Comparison of ENCODE assay signal across 24 cellular contexts in genomic region chr3:129548566-129548965, GRCh38. TPM values are rescaled to one million over a fixed set of nuclear protein-coding genes. Genes with fewer than 3 reads are reported as not detected.
DNase-seq lines count a peak whose midpoint lies in the region; ATAC-seq and TF ChIP-seq lines count a peak whose summit lies in the region.
"Had no signal": no experiment of that assay in that cellular context is flagged by ENCODE, and none has a peak within 500 bp of the region (broad histone marks: within the 10 kb centered on the region; RNA-seq: fewer than 3 reads in every experiment).

No MANE protein-coding gene starts in this region.

- H3K4me1 Mint-ChIP-seq in endothelial cell (ENCODE audit: unreplicated experiment) (peaks cover 44% of the 10 kb centered on the region), neural progenitor cell (peaks cover 34% of the 10 kb centered on the region), GM23338 (peaks cover 12% of the 10 kb centered on the region)

- peaks cover 47% of the 10 kb centered on the region for H3K27me3 Mint-ChIP-seq in endothelial cell (ENCODE audit: unreplicated experiment)
- H3K27me3 Mint-ChIP-seq in neural progenitor cell (ENCODE audit: insufficient read depth, low read depth): peaks cover 16% of the 10 kb centered on the region
- H3K27me3 Mint-ChIP-seq in GM23338 (ENCODE audit: insufficient read depth, low read depth, poor library complexity): peaks cover 15% of the 10 kb centered on the region

- H3K4me1 ChIP-seq in BLaER1 (peaks cover 36% of the 10 kb centered on the region), neural progenitor cell (peaks cover 11% of the 10 kb centered on the region), GM23338 (ENCODE audit: insufficient read depth) (no peaks in the 10 kb centered on the region)

- H3F3A ChIP-seq in neural progenitor cell (ENCODE audit: low read depth) (no peaks in the 10 kb centered on the region), GM23338 (replicated peaks; ENCODE audit: low read depth) (no peaks in the 10 kb centered on the region)

- H3K4me3 Mint-ChIP-seq in endothelial cell (ENCODE audit: unreplicated experiment) (no peak overlapping the region), neural progenitor cell (no peak overlapping the region), GM23338 (no peak overlapping the region)
- H3K4me3 Mint-ChIP-seq: CD8-positive, alpha-beta memory T cell had no signal

- DNase-seq in HL-60 (ENCODE audit: low read depth in 1 of 2, low spot score in 1 of 2) (no peak), endothelial cell (ENCODE audit: low spot score) (no peak), neural progenitor cell (ENCODE audit: low spot score) (no peak), GM23338 (ENCODE audit: low spot score) (no peak), AG20443 (ENCODE audit: low spot score) (no peak), NCI-H1105 treated with DMSO at 0.1 percent for 48 hours (lab: John Stamatoyannopoulos, UW) (no peak)
- DNase-seq: AML-193; CD8-positive, alpha-beta memory T cell; DMS 273 treated with DMSO at 0.1 percent for 48 hours; DMS79 treated with DMSO at 0.1 percent for 48 hours; H7; Karpas-422; NCI-H1092; NCI-H1436; NCI-H187; NCI-H2081 treated with DMSO at 0.1 percent for 48 hours; NCI-H524; NCI-H748 treated with DMSO at 0.1 percent for 48 hours; PC-3; SJCRH30 had no signal

- peaks cover 21% of the 10 kb centered on the region for H3K36me3 Mint-ChIP-seq in endothelial cell (ENCODE audit: low read depth, unreplicated experiment)
- H3K36me3 Mint-ChIP-seq in neural progenitor cell: no peaks in the 10 kb centered on the region
- no peaks in the 10 kb centered on the region for H3K36me3 Mint-ChIP-seq in GM23338 (ENCODE audit: low read depth)
- H3K36me3 Mint-ChIP-seq: CD8-positive, alpha-beta memory T cell had no signal

- H2AFZ ChIP-seq in neural progenitor cell (replicated peaks) (no peak overlapping the region), GM23338 (no peak overlapping the region)

- H3K9ac ChIP-seq in BLaER1: no peak overlapping the region
- H3K9ac ChIP-seq in neural progenitor cell: no peak overlapping the region

- H4K20me1 ChIP-seq in BLaER1: no peaks in the 10 kb centered on the region
- no peaks in the 10 kb centered on the region for H4K20me1 ChIP-seq in neural progenitor cell (ENCODE audit: low read depth)
- no peaks in the 10 kb centered on the region for H4K20me1 ChIP-seq in GM23338 (replicated peaks; ENCODE audit: insufficient read depth)

- H3K27ac Mint-ChIP-seq in endothelial cell (ENCODE audit: unreplicated experiment) (peak overlapping the region; percentile 81), neural progenitor cell (peak overlapping the region; percentile 89), GM23338 (no peak overlapping the region)

- no peaks in the 10 kb centered on the region for H3K9me3 Mint-ChIP-seq in endothelial cell (ENCODE audit: unreplicated experiment)
- no peaks in the 10 kb centered on the region for H3K9me3 Mint-ChIP-seq in neural progenitor cell
- H3K9me3 Mint-ChIP-seq in GM23338: no peaks in the 10 kb centered on the region
- H3K9me3 Mint-ChIP-seq: CD8-positive, alpha-beta memory T cell had no signal

- H3K4me3 ChIP-seq in BLaER1: no peak overlapping the region
- no peak overlapping the region for H3K4me3 ChIP-seq in HL-60 (replicated peaks; ENCODE audit: insufficient read depth, low read length)
- no peak overlapping the region for H3K4me3 ChIP-seq in neural progenitor cell
- no peak overlapping the region for H3K4me3 ChIP-seq in GM23338
- H3K4me3 ChIP-seq: SJCRH30 had no signal

- H3K27ac ChIP-seq in BLaER1: peak overlapping the region; percentile 35; the same call in 1 of the 2 replicates
- H3K27ac ChIP-seq in HL-60 (replicated peaks): peak overlapping the region; percentile 84; the same call in 1 of the 2 replicates
- no peak overlapping the region for H3K27ac ChIP-seq in neural progenitor cell
- H3K27ac ChIP-seq in GM23338 (ENCODE audit: low read depth): no peak overlapping the region
- H3K27ac ChIP-seq: C4-2B, SJCRH30 had no signal

- ATAC-seq in GM23338 (no peak), HG03196 (IDR thresholded peaks at IDR 0.05; ENCODE audit: unreplicated experiment) (no peak)
- ATAC-seq: PC-3 had no signal

- no peaks in the 10 kb centered on the region for H3K9me2 ChIP-seq in GM23338 (ENCODE audit: insufficient read depth)

- 0 out of 2 replicates have a peak overlapping the region, but pooled peaks have one; percentile 7 for H3K4me2 ChIP-seq in BLaER1
- no peak overlapping the region for H3K4me2 ChIP-seq in neural progenitor cell
- no peak overlapping the region for H3K4me2 ChIP-seq in GM23338

- TF ChIP-seq CTCF in HL-60 (IDR thresholded peaks at IDR 0.05; ENCODE audit: insufficient read depth, low read length): no peak
- no peak for TF ChIP-seq CTCF in endothelial cell (IDR thresholded peaks at IDR 0.05; ENCODE audit: unreplicated experiment)
- TF ChIP-seq CTCF in neural progenitor cell (IDR thresholded peaks at IDR 0.05): no peak
- no peak for TF ChIP-seq CTCF in GM23338 (conservative IDR thresholded peaks at IDR 0.05; ENCODE audit: low read depth in 2 of 2)

- no peaks in the 10 kb centered on the region for H3K9me3 ChIP-seq in BLaER1
- H3K9me3 ChIP-seq in neural progenitor cell (ENCODE audit: low read depth): no peaks in the 10 kb centered on the region
- H3K9me3 ChIP-seq: SJCRH30 had no signal

- H3K36me3 ChIP-seq in BLaER1 (no peaks in the 10 kb centered on the region), neural progenitor cell (no peaks in the 10 kb centered on the region), GM23338 (ENCODE audit: insufficient read depth) (no peaks in the 10 kb centered on the region)
- H3K36me3 ChIP-seq: SJCRH30 had no signal

- H3K27me3 ChIP-seq in BLaER1: no peaks in the 10 kb centered on the region
- H3K27me3 ChIP-seq in HL-60 (ENCODE audit: insufficient read depth, poor library complexity, severe bottlenecking): no peaks in the 10 kb centered on the region
- H3K27me3 ChIP-seq in neural progenitor cell: no peaks in the 10 kb centered on the region
- H3K27me3 ChIP-seq in GM23338 (ENCODE audit: insufficient read depth): no peaks in the 10 kb centered on the region

- H3K79me2 ChIP-seq in neural progenitor cell (ENCODE audit: low read depth): no peaks in the 10 kb centered on the region
- no peaks in the 10 kb centered on the region for H3K79me2 ChIP-seq in GM23338 (replicated peaks; ENCODE audit: insufficient read depth)

RNA-seq across cellular contexts. Expression of gene H1-8, which starts 5.6 kb away (rescaled TPM):
- total RNA-seq in endothelial cell (ENCODE audit: unreplicated experiment) (2.7 TPM), neural progenitor cell (ENCODE audit: low replicate concordance) (not detected in 2 replicates)
- total RNA-seq in GM23338 (2014; rRNA removed; shearing (Covaris generic)): not detected in 2 replicates
- polyA plus RNA-seq in GM23338 (2016; fragmentation: Nextera tagmentation; extraction: Ambion mirVana): not detected in 2 replicates
- total RNA-seq: CD8-positive, alpha-beta memory T cell; H7; PC-3; SJCRH30 had no signal
- polyA plus RNA-seq: AG04450; CD8-positive, alpha-beta memory T cell had no signal

RNA-seq across cellular contexts. Expression of gene RHO, which starts 20.1 kb away (rescaled TPM):
- not detected for total RNA-seq in endothelial cell (ENCODE audit: unreplicated experiment)
- not detected in 2 replicates for total RNA-seq in neural progenitor cell (ENCODE audit: low replicate concordance)
- not detected in 2 replicates for total RNA-seq in GM23338 (2014; rRNA removed; shearing (Covaris generic))
- not detected in 2 replicates for polyA plus RNA-seq in GM23338 (2016; fragmentation: Nextera tagmentation; extraction: Ambion mirVana)
- total RNA-seq: CD8-positive, alpha-beta memory T cell; PC-3; SJCRH30 had no signal
- polyA plus RNA-seq: AG04450; CD8-positive, alpha-beta memory T cell had no signal

RNA-seq across cellular contexts. Expression of gene PLXND1, which starts 57.9 kb away (rescaled TPM):
- 1,753 TPM for total RNA-seq in endothelial cell (ENCODE audit: unreplicated experiment)
- total RNA-seq in neural progenitor cell (ENCODE audit: low replicate concordance): 9.0 and 12.9 TPM in 2 replicates
- total RNA-seq in GM23338 (2014; rRNA removed; shearing (Covaris generic)): 30.7 and 60.4 TPM in 2 replicates
- 13.3 and 14.7 TPM in 2 replicates for polyA plus RNA-seq in GM23338 (2016; fragmentation: Nextera tagmentation; extraction: Ambion mirVana)

Comparison
In these comparisons a context has a peak if more than half of its experiments do, and no peak if none do; other contexts are left out.
1. H3K27ac ChIP-seq: peak in BLaER1 (single experiment) and HL-60 (single experiment); none in neural progenitor cell (single experiment) and GM23338 (single experiment).
2. RNA of gene PLXND1, which starts 57.9 kb away (total RNA-seq): 1,753 TPM in endothelial cell (single experiment); 30.7 to 60.4 TPM in GM23338 and 9.0 to 12.9 TPM in neural progenitor cell; every median in the first group is over 10 times any median in the second.